In the genomic region with DNA sequence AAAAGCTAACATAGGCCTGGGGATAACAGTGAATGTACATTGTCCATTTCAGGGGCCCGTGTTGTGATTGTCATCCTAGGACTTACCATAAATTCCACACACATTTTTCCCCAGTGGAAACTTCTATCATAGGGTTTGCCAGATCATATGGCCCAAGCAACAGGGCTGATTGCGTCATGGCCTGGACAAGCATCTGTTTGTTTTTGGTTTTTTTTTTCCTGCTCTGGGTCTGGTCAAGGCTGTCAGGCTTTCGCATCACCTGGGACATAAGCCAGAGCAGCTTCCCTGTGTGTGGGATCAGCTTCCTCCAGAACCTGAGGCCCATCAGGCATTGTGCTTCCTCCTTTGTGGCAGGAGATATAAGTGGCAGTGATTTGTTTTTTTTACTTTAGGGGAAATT, we compare ENCODE assay signal across 12 cellular contexts.
DNase-seq lines count a peak whose midpoint lies in the region; ATAC-seq, FAIRE-seq and TF ChIP-seq lines count a peak whose summit lies in the region.
"Had no signal": no experiment of that assay in that cellular context is flagged by ENCODE, and none has a peak within 500 bp of the region (broad histone marks: within the 10 kb centered on the region; RNA-seq: fewer than 3 reads in every experiment).

No MANE protein-coding gene starts in this region.

- H3K4me1 ChIP-seq in Peyer's patch (no peaks in the 10 kb centered on the region), pancreas (no peaks in the 10 kb centered on the region)

- H3K27me3 ChIP-seq in Peyer's patch (no peaks in the 10 kb centered on the region), pancreas (no peaks in the 10 kb centered on the region)
- H3K27me3 ChIP-seq: BLaER1 had no signal

- DNase-seq in AG10803 (ENCODE audit: low read depth) = peak; percentile 94
- peak in 2 of 3 donors; percentile 17 to 65 for DNase-seq in Peyer's patch
- peak; percentile 78 for DNase-seq in fibroblast of the conjunctiva (ENCODE audit: low read depth)
- peak in 2 of 6 donors; percentile 23 to 30 for DNase-seq in pancreas
- DNase-seq in activated naive CD4-positive, alpha-beta T cell treated with anti-CD3 and anti-CD28 coated beads, Interleukin-2, amount 50 U/mL, for 16 hours = no peak
- DNase-seq: activated CD4-positive, alpha-beta T cell treated with anti-CD3 and anti-CD28 coated beads, Interleukin-2, amount 50 U/mL, for 1 hour; NCI-H524 treated with DMSO at 0.1 percent for 48 hours had no signal

- WGBS in pancreas, 2 donors = 70 to 74% methylated on average over 3 of the region's 3 CpGs

- H3K9me3 ChIP-seq in Peyer's patch (no peaks in the 10 kb centered on the region), pancreas (no peaks in the 10 kb centered on the region)
- H3K9me3 ChIP-seq: BLaER1 had no signal

- ATAC-seq in pancreas (peak in 3 of 4 donors; percentile 30 to 48 (median 45)), GM21528 (IDR thresholded peaks at IDR 0.05; ENCODE audit: low FRiP score, unreplicated experiment) (no peak), GM19467 (IDR thresholded peaks at IDR 0.05; ENCODE audit: unreplicated experiment) (no peak), GM21529 (IDR thresholded peaks at IDR 0.05; ENCODE audit: unreplicated experiment) (no peak)

- no peak for TF ChIP-seq CTCF in AG10803 (conservative IDR thresholded peaks at IDR 0.05; ENCODE audit: low read length)
- TF ChIP-seq CTCF in Peyer's patch (IDR thresholded peaks at IDR 0.05) = no peak
- no peak for TF ChIP-seq CTCF in pancreas (IDR thresholded peaks at IDR 0.05)

- no peaks in the 10 kb centered on the region for H3K36me3 ChIP-seq in Peyer's patch
- no peaks in the 10 kb centered on the region for H3K36me3 ChIP-seq in pancreas
- H3K36me3 ChIP-seq: BLaER1 had no signal

- no peak overlapping the region for H3K27ac ChIP-seq in Peyer's patch
- H3K27ac ChIP-seq in pancreas = no peak overlapping the region
- H3K27ac ChIP-seq: BLaER1 had no signal

- intact Hi-C loops in pancreas (cut with DNase I) = no loop called here

- no peak for TF ChIP-seq POLR2A in Peyer's patch (IDR thresholded peaks at IDR 0.05)

- FAIRE-seq in pancreas (lab: Jason Lieb, UNC) = no peak
- FAIRE-seq: endothelial cell of umbilical vein had no signal

- H3K4me3 ChIP-seq in AG10803 (ENCODE audit: low read length) (no peak overlapping the region), Peyer's patch (no peak overlapping the region), pancreas (no peak overlapping the region)
- H3K4me3 ChIP-seq: BLaER1 had no signal

Comparison
In these comparisons a context has a peak if more than half of its experiments do, and no peak if none do; other contexts are left out.
1. ATAC-seq: peak in pancreas (3 of 4); none in GM21528 (single experiment), GM19467 (single experiment) and GM21529 (single experiment).